Comparison of ENCODE assay signal across 10 cellular contexts in genomic region chr1:205669341-205670142, GRCh38. TPM values are rescaled to one million over a fixed set of nuclear protein-coding genes. Genes with fewer than 3 reads are reported as not detected.
A peak's percentile ranks its signal among the peaks of the same experiment; 100 is the strongest.
DNase-seq lines count a peak whose midpoint lies in the region; ATAC-seq and TF ChIP-seq lines count a peak whose summit lies in the region.
"Had no signal": no experiment of that assay in that cellular context is flagged by ENCODE, and none has a peak within 500 bp of the region (broad histone marks: within the 10 kb centered on the region; RNA-seq: fewer than 3 reads in every experiment).

No MANE protein-coding gene starts in this region.

- peak overlapping the region; percentile 19 for H3K27ac Mint-ChIP-seq in progenitor cell of endocrine pancreas
- H3K27ac Mint-ChIP-seq in activated CD8-positive, alpha-beta memory T cell treated with anti-CD3 and anti-CD28 coated beads, Interleukin-2, amount 10 ng/mL, durations not matched to agents 7 days and 5 days: no peak overlapping the region
- H3K27ac Mint-ChIP-seq: activated naive CD4-positive, alpha-beta T cell treated with anti-CD3 and anti-CD28 coated beads, Interleukin-2, amount 50 U/mL, for 24 hours had no signal

- peak overlapping the region; percentile 98 for H3K27ac ChIP-seq in ectodermal cell (ENCODE audit: insufficient read depth, low read depth, low read length, poor library complexity, severe bottlenecking)
- no peak overlapping the region for H3K27ac ChIP-seq in effector memory CD4-positive, alpha-beta T cell (ENCODE audit: insufficient read depth, low read length, poor library complexity, severe bottlenecking)
- H3K27ac ChIP-seq: gastroesophageal sphincter had no signal

- H3K4me3 Mint-ChIP-seq in progenitor cell of endocrine pancreas (ENCODE audit: low read depth): peak overlapping the region; percentile 29
- no peak overlapping the region for H3K4me3 Mint-ChIP-seq in activated CD8-positive, alpha-beta memory T cell treated with anti-CD3 and anti-CD28 coated beads, Interleukin-2, amount 10 ng/mL, durations not matched to agents 7 days and 5 days
- H3K4me3 Mint-ChIP-seq: activated naive CD4-positive, alpha-beta T cell treated with anti-CD3 and anti-CD28 coated beads, Interleukin-2, amount 50 U/mL, for 24 hours had no signal

- no peaks in the 10 kb centered on the region for H3K27me3 ChIP-seq in ectodermal cell (ENCODE audit: control insufficient read depth, insufficient read depth, low read length, poor library complexity, severe bottlenecking)
- H3K27me3 ChIP-seq in effector memory CD4-positive, alpha-beta T cell (replicated peaks; ENCODE audit: control insufficient read depth, insufficient read depth, low read length, poor library complexity, severe bottlenecking): peaks cover 6% of the 10 kb centered on the region

- TF ChIP-seq CTCF in progenitor cell of endocrine pancreas (IDR thresholded peaks at IDR 0.05; ENCODE audit: unreplicated experiment): no peak

- peak overlapping the region; percentile 26 for H3K4me3 ChIP-seq in ectodermal cell (ENCODE audit: insufficient read depth, low read depth, low read length)
- H3K4me3 ChIP-seq in effector memory CD4-positive, alpha-beta T cell (ENCODE audit: insufficient read depth, low read depth, low read length, poor library complexity, severe bottlenecking): no peak overlapping the region
- H3K4me3 ChIP-seq: gastroesophageal sphincter had no signal

- H3K36me3 ChIP-seq in ectodermal cell (ENCODE audit: control insufficient read depth, insufficient read depth, low read length): no peaks in the 10 kb centered on the region
- H3K36me3 ChIP-seq in effector memory CD4-positive, alpha-beta T cell (ENCODE audit: control insufficient read depth, insufficient read depth, low read length): no peaks in the 10 kb centered on the region
- H3K36me3 ChIP-seq: gastroesophageal sphincter had no signal

- H3K4me1 ChIP-seq in ectodermal cell (ENCODE audit: control insufficient read depth, insufficient read depth, low read length): peaks cover 80% of the 10 kb centered on the region
- no peaks in the 10 kb centered on the region for H3K4me1 ChIP-seq in effector memory CD4-positive, alpha-beta T cell (ENCODE audit: control insufficient read depth, insufficient read depth, low read length, poor library complexity, severe bottlenecking)

- H3K4me1 Mint-ChIP-seq in progenitor cell of endocrine pancreas (ENCODE audit: low read depth): peaks cover 39% of the 10 kb centered on the region
- peaks cover 10% of the 10 kb centered on the region for H3K4me1 Mint-ChIP-seq in activated CD8-positive, alpha-beta memory T cell treated with anti-CD3 and anti-CD28 coated beads, Interleukin-2, amount 10 ng/mL, durations not matched to agents 7 days and 5 days
- H3K4me1 Mint-ChIP-seq: activated naive CD4-positive, alpha-beta T cell treated with anti-CD3 and anti-CD28 coated beads, Interleukin-2, amount 50 U/mL, for 24 hours had no signal

- CTCF ChIA-PET in activated CD8-positive, alpha-beta memory T cell treated with anti-CD3 and anti-CD28 coated beads, Interleukin-2, amount 10 ng/mL, durations not matched to agents 7 days and 5 days (lab: Charles Lee): interaction anchor here (0.8 to 7.2 kb wide), 3 partner anchors 10 to 42 kb away, joined by 3 to 70 read pairs (median 4); partner anchors contain the start of gene SLC45A3

- H3K27me3 Mint-ChIP-seq in progenitor cell of endocrine pancreas: no peaks in the 10 kb centered on the region
- peaks cover 49% of the 10 kb centered on the region for H3K27me3 Mint-ChIP-seq in activated CD8-positive, alpha-beta memory T cell treated with anti-CD3 and anti-CD28 coated beads, Interleukin-2, amount 10 ng/mL, durations not matched to agents 7 days and 5 days

- ATAC-seq in GM18517 (IDR thresholded peaks at IDR 0.05; ENCODE audit: unreplicated experiment) (peak; percentile 31), HG03045 (IDR thresholded peaks at IDR 0.05; ENCODE audit: unreplicated experiment) (peak; percentile 42)
- ATAC-seq in activated CD8-positive, alpha-beta memory T cell treated with anti-CD3 and anti-CD28 coated beads, Interleukin-2, amount 10 ng/mL, durations not matched to agents 7 days and 5 days: no peak
- ATAC-seq: gastroesophageal sphincter had no signal

- DNase-seq in progenitor cell of endocrine pancreas (ENCODE audit: low spot score, unreplicated experiment) (no peak), NCI-H2227 treated with DMSO at 0.1 percent for 48 hours (lab: John Stamatoyannopoulos, UW) (no peak)
- DNase-seq in effector memory CD4-positive, alpha-beta T cell: no peak
- no peak for DNase-seq in activated CD8-positive, alpha-beta memory T cell treated with anti-CD3 and anti-CD28 coated beads, Interleukin-2, amount 10 ng/mL, durations not matched to agents 7 days and 5 days
- DNase-seq in activated CD8-positive, alpha-beta memory T cell treated with anti-CD3 and anti-CD28 coated beads for 24 hours: no peak

- H3K9me3 ChIP-seq in ectodermal cell (ENCODE audit: control insufficient read depth, low read length): no peaks in the 10 kb centered on the region
- no peaks in the 10 kb centered on the region for H3K9me3 ChIP-seq in effector memory CD4-positive, alpha-beta T cell (ENCODE audit: control insufficient read depth, low read length)
- H3K9me3 ChIP-seq: gastroesophageal sphincter had no signal

- H3K9me3 Mint-ChIP-seq in progenitor cell of endocrine pancreas (ENCODE audit: low read depth): no peaks in the 10 kb centered on the region
- no peaks in the 10 kb centered on the region for H3K9me3 Mint-ChIP-seq in activated CD8-positive, alpha-beta memory T cell treated with anti-CD3 and anti-CD28 coated beads, Interleukin-2, amount 10 ng/mL, durations not matched to agents 7 days and 5 days (ENCODE audit: low read depth)
- H3K9me3 Mint-ChIP-seq: activated naive CD4-positive, alpha-beta T cell treated with anti-CD3 and anti-CD28 coated beads, Interleukin-2, amount 50 U/mL, for 24 hours had no signal

- H3K36me3 Mint-ChIP-seq in progenitor cell of endocrine pancreas (ENCODE audit: insufficient read depth): no peaks in the 10 kb centered on the region
- H3K36me3 Mint-ChIP-seq in activated CD8-positive, alpha-beta memory T cell treated with anti-CD3 and anti-CD28 coated beads, Interleukin-2, amount 10 ng/mL, durations not matched to agents 7 days and 5 days: no peaks in the 10 kb centered on the region
- H3K36me3 Mint-ChIP-seq: activated naive CD4-positive, alpha-beta T cell treated with anti-CD3 and anti-CD28 coated beads, Interleukin-2, amount 50 U/mL, for 24 hours had no signal

- 11 to 16% methylated on average over 20 of the region's 20 CpGs for WGBS in ectodermal cell, 2 experiments

RNA-seq across cellular contexts. Expression of gene SLC45A3, which starts 10.8 kb away (rescaled TPM):
- 12.3 TPM for polyA plus RNA-seq in ectodermal cell (2013, experiment 1 of 4)
- polyA plus RNA-seq in ectodermal cell (2013, experiment 2 of 4): 17.0 TPM
- polyA plus RNA-seq in ectodermal cell (2013, experiment 3 of 4): 15.1 TPM
- polyA plus RNA-seq in ectodermal cell (2013, experiment 4 of 4): 15.6 TPM
- 8.4 and 8.6 TPM in 2 replicates for total RNA-seq in progenitor cell of endocrine pancreas
- not detected for total RNA-seq in activated CD8-positive, alpha-beta memory T cell treated with anti-CD3 and anti-CD28 coated beads, Interleukin-2, amount 10 ng/mL, durations not matched to agents 7 days and 5 days

RNA-seq across cellular contexts. Expression of gene ELK4, which starts 37.7 kb away (rescaled TPM):
- 21.6 TPM for polyA plus RNA-seq in ectodermal cell (2013, experiment 1 of 4)
- polyA plus RNA-seq in ectodermal cell (2013, experiment 2 of 4): 22.1 TPM
- polyA plus RNA-seq in ectodermal cell (2013, experiment 3 of 4): 11.5 TPM
- polyA plus RNA-seq in ectodermal cell (2013, experiment 4 of 4): 13.8 TPM
- 25.7 and 30.2 TPM in 2 replicates for total RNA-seq in progenitor cell of endocrine pancreas
- 10 to 100 TPM; 70.9 to 79.7 TPM for total RNA-seq in activated CD8-positive, alpha-beta memory T cell treated with anti-CD3 and anti-CD28 coated beads, Interleukin-2, amount 10 ng/mL, durations not matched to agents 7 days and 5 days
